Comparison of ENCODE assay signal across 22 cellular contexts in genomic region chr3:103459815-103460214, GRCh38.
DNase-seq lines count a peak whose midpoint lies in the region; ATAC-seq, FAIRE-seq and TF ChIP-seq lines count a peak whose summit lies in the region.
"Had no signal": no experiment of that assay in that cellular context is flagged by ENCODE, and none has a peak within 500 bp of the region (broad histone marks: within the 10 kb centered on the region; RNA-seq: fewer than 3 reads in every experiment).

No MANE protein-coding gene starts in this region.

- H3K4ac ChIP-seq in H9 (ENCODE audit: low read depth, low read length) (no peak overlapping the region), H1 (replicated peaks; ENCODE audit: insufficient read length, low read depth, low read length) (no peak overlapping the region)

- POLR2A ChIA-PET in H1 (lab: Charles Lee; ENCODE audit: partially characterized antibody), result no interaction called here

- no peaks in the 10 kb centered on the region for H3K79me2 ChIP-seq in H9 (ENCODE audit: insufficient read depth, low read length)
- no peaks in the 10 kb centered on the region for H3K79me2 ChIP-seq in H1 (ENCODE audit: control insufficient read depth in 1 of 2, insufficient read depth in 2 of 2, low read length in 2 of 2)

- H2AFZ ChIP-seq in H9 (ENCODE audit: low read length), result peak overlapping the region; percentile 69
- H2AFZ ChIP-seq in H1 (ENCODE audit: low read length), result peak overlapping the region; percentile 98

- H3K23ac ChIP-seq in H9 (ENCODE audit: insufficient read length, low read depth, low read length), result no peak overlapping the region
- no peak overlapping the region for H3K23ac ChIP-seq in H1 (ENCODE audit: insufficient read length)

- H3K79me1 ChIP-seq in H9 (ENCODE audit: insufficient read depth, low read depth, low read length, poor library complexity, severe bottlenecking) (no peaks in the 10 kb centered on the region), H1 (ENCODE audit: low read depth, low read length) (no peaks in the 10 kb centered on the region)

- no CpG with 5 or more reads among the region's 3 CpGs for WGBS in H9 (ENCODE audit: extremely low coverage, insufficient read length, low lambda C conversion rate)
- 85% methylated on average over 3 of the region's 3 CpGs; no CpG with 5 or more reads in 1 of the 2 experiments for WGBS in H1 (ENCODE audit: extremely low coverage in 1 of 2, insufficient coverage in 1 of 2, insufficient read length in 1 of 2, insufficient replicate concordance in 2 of 2, low coverage in 1 of 2, low lambda C conversion rate in 2 of 2, missing lambda C conversion rate in 1 of 2), 2 experiments

- H3K4me3 Mint-ChIP-seq in H9, result no peak overlapping the region
- H3K4me3 Mint-ChIP-seq: B cell; CD4-positive, CD25-positive, alpha-beta regulatory T cell; CD8-positive, alpha-beta T cell; HFFc6 had no signal

- no peak overlapping the region for H2AK5ac ChIP-seq in H9 (ENCODE audit: insufficient read length, low read length)
- no peak overlapping the region for H2AK5ac ChIP-seq in H1 (ENCODE audit: low read depth, low read length)

- no peak overlapping the region for H3K14ac ChIP-seq in H9 (ENCODE audit: insufficient read depth, low read length)
- H3K14ac ChIP-seq in H1 (ENCODE audit: insufficient read length), result no peak overlapping the region

- H3K9ac ChIP-seq in H9 (ENCODE audit: extremely low read depth, insufficient read length, low read length), result no peak overlapping the region
- H3K9ac ChIP-seq in H1 (replicated peaks in 1 of 4; ENCODE audit: extremely low read depth in 1 of 4, low read depth in 3 of 4, low read length in 3 of 4), result no peak overlapping the region
- H3K9ac ChIP-seq: BLaER1 had no signal

- TF ChIP-seq CTCF in H9 (conservative IDR thresholded peaks at IDR 0.05) (no peak), H1 (IDR thresholded peaks at IDR 0.05; ENCODE audit: control extremely low read depth in 1 of 3, insufficient read depth in 1 of 3, low read depth in 1 of 3, low read length in 3 of 3) (no peak)

- no peak for FAIRE-seq in H1 (lab: Jason Lieb, UNC)
- FAIRE-seq: D721Med, GM12878, GM19239 had no signal

- no peak overlapping the region for H3K27ac ChIP-seq in H9 (ENCODE audit: insufficient read length, low read depth, low read length)
- H3K27ac ChIP-seq in H1 (ENCODE audit: low read depth, low read length), result no peak overlapping the region
- H3K27ac ChIP-seq: BLaER1, C4-2B had no signal

- H3T11ph ChIP-seq in H9 (ENCODE audit: low read length), result no peak overlapping the region

- DNase-seq in H9, result no peak
- DNase-seq in H1 (ENCODE audit: low read depth in 1 of 2, low spot score in 2 of 2), result no peak
- DNase-seq in iPS-NIHi7 (ENCODE audit: extremely low spot score), result peak; percentile 17
- no peak for DNase-seq in NCI-H1436 treated with DMSO at 0.1 percent for 48 hours (lab: John Stamatoyannopoulos, UW)
- no peak for DNase-seq in SK-N-DZ (ENCODE audit: low spot score)
- no peak for DNase-seq in left colon
- DNase-seq: CD4-positive, CD25-positive, alpha-beta regulatory T cell; CD8-positive, alpha-beta T cell; DMS 273 treated with DMSO at 0.1 percent for 48 hours; DMS79; EL; GDM1; GOT3; HFFc6 had no signal

- ATAC-seq in left colon (no peak), GM21723 (IDR thresholded peaks at IDR 0.05; ENCODE audit: unreplicated experiment) (no peak)
- ATAC-seq: CD8-positive, alpha-beta T cell; GM12878 had no signal

- H3K4me3 ChIP-seq in H1 (ENCODE audit: extremely low read depth in 1 of 4, insufficient read depth in 2 of 4, low read depth in 3 of 4, low read length in 4 of 4), result no peak overlapping the region
- H3K4me3 ChIP-seq: BLaER1, GM12878, HAP-1 had no signal

- H3K27ac Mint-ChIP-seq in H9, result peak overlapping the region in 1 of 3 experiments; percentile 11; a peak in 1 of 7 replicates
- H3K27ac Mint-ChIP-seq: B cell; CD4-positive, CD25-positive, alpha-beta regulatory T cell; CD8-positive, alpha-beta T cell; HFFc6 had no signal

- H2BK120ac ChIP-seq in H9 (ENCODE audit: low read depth, low read length, poor library complexity, severe bottlenecking) (no peak overlapping the region), H1 (replicated peaks; ENCODE audit: low read depth, low read length) (no peak overlapping the region)

- H4K5ac ChIP-seq in H9 (ENCODE audit: insufficient read length, low read depth, low read length), result no peak overlapping the region
- no peak overlapping the region for H4K5ac ChIP-seq in H1 (ENCODE audit: insufficient read length, low read depth, low read length)

- H4K8ac ChIP-seq in H9 (replicated peaks; ENCODE audit: insufficient read length, low read depth, low read length) (no peak overlapping the region), H1 (ENCODE audit: extremely low read depth, insufficient read depth, low read length) (peak overlapping the region; percentile 86; the same call in 1 of the 2 replicates)

- no peak overlapping the region for H3K56ac ChIP-seq in H9 (ENCODE audit: insufficient read length, low read depth, low read length)
- H3K56ac ChIP-seq in H1 (replicated peaks; ENCODE audit: insufficient read length, low read depth, low read length), result no peak overlapping the region

- H4K20me1 ChIP-seq in H9 (ENCODE audit: control insufficient read depth, insufficient read depth, insufficient read length), result no peaks in the 10 kb centered on the region
- H4K20me1 ChIP-seq in H1 (replicated peaks in 1 of 2; ENCODE audit: control insufficient read depth in 1 of 2, insufficient read depth in 2 of 2, low read length in 2 of 2), result no peaks in the 10 kb centered on the region
- H4K20me1 ChIP-seq: BLaER1 had no signal

- no peaks in the 10 kb centered on the region for H3K27me3 Mint-ChIP-seq in H9 (ENCODE audit: low read depth)
- H3K27me3 Mint-ChIP-seq: B cell; CD4-positive, CD25-positive, alpha-beta regulatory T cell had no signal

- peaks cover 0 to 4% (median 0%) of the 10 kb centered on the region in 3 experiments; a peak in 2 of 7 replicates for H3K36me3 Mint-ChIP-seq in H9 (ENCODE audit: insufficient read depth in 1 of 3, low read depth in 3 of 3)
- H3K36me3 Mint-ChIP-seq: CD4-positive, CD25-positive, alpha-beta regulatory T cell; CD8-positive, alpha-beta T cell had no signal

- H3K4me1 Mint-ChIP-seq in H9, result peaks cover 4% of the 10 kb centered on the region in 2 experiments
- H3K4me1 Mint-ChIP-seq: B cell; CD4-positive, CD25-positive, alpha-beta regulatory T cell had no signal

- TF ChIP-seq POLR2A in H1 (IDR thresholded peaks at IDR 0.05; ENCODE audit: control extremely low read depth in 1 of 2, low read depth in 2 of 2, low read length in 2 of 2), result no peak

- CTCF ChIA-PET in H1 (lab: Charles Lee; ENCODE audit: partially characterized antibody), result no interaction called here

- H3K4me1 ChIP-seq in H9 (ENCODE audit: insufficient read depth, low read length) (no peaks in the 10 kb centered on the region), H1 (replicated peaks in 1 of 4; ENCODE audit: control insufficient read depth in 3 of 4, insufficient read depth in 4 of 4, low read length in 3 of 4) (no peaks in the 10 kb centered on the region)
- H3K4me1 ChIP-seq: BLaER1, HAP-1 had no signal

- H2BK5ac ChIP-seq in H9 (ENCODE audit: insufficient read length, low read length) (no peak overlapping the region), H1 (ENCODE audit: low read depth, low read length) (no peak overlapping the region)

- intact Hi-C loops in left colon (cut with DNase I, micrococcal nuclease), result no loop called here

- H4K91ac ChIP-seq in H9 (ENCODE audit: insufficient read length, low read depth, low read length) (no peak overlapping the region), H1 (replicated peaks; ENCODE audit: insufficient read length, low read length) (no peak overlapping the region)

- H3K9me3 ChIP-seq in H9 (ENCODE audit: control insufficient read depth, low read depth, low read length) (no peaks in the 10 kb centered on the region), H1 (ENCODE audit: insufficient read depth in 2 of 2, low read depth in 1 of 2, low read length in 1 of 2) (no peaks in the 10 kb centered on the region)
- H3K9me3 ChIP-seq: BLaER1, HAP-1 had no signal

- TF ChIP-seq EP300 in H1 (IDR thresholded peaks at IDR 0.05; ENCODE audit: borderline replicate concordance in 1 of 2, low read depth in 2 of 2, low read length in 2 of 2), result no peak

- no peak overlapping the region for H2BK15ac ChIP-seq in H9 (ENCODE audit: low read depth, low read length)
- H2BK15ac ChIP-seq in H1 (ENCODE audit: low read length), result no peak overlapping the region

- no peak for TF ChIP-seq RAD21 in H1 (IDR thresholded peaks at IDR 0.05 in 1 of 2, conservative IDR thresholded peaks at IDR 0.05 in 1 of 2; ENCODE audit: low read depth in 2 of 2, low read length in 2 of 2)

- peaks cover 2 to 6% of the 10 kb centered on the region in 2 experiments; a peak in 3 of 5 replicates for H3K9me3 Mint-ChIP-seq in H9

- H3K27me3 ChIP-seq in H9 (ENCODE audit: insufficient read depth, low read length) (no peaks in the 10 kb centered on the region), H1 (replicated peaks in 1 of 4; ENCODE audit: control insufficient read depth in 3 of 4, extremely low read depth in 1 of 4, insufficient read depth in 3 of 4, low read length in 3 of 4) (no peaks in the 10 kb centered on the region)
- H3K27me3 ChIP-seq: BLaER1 had no signal

- no peak overlapping the region for H2BK12ac ChIP-seq in H9 (ENCODE audit: insufficient read length, low read depth, low read length)
- no peak overlapping the region for H2BK12ac ChIP-seq in H1 (ENCODE audit: low read depth, low read length)

- H2BK20ac ChIP-seq in H9 (ENCODE audit: low read depth, low read length, poor library complexity, severe bottlenecking) (no peak overlapping the region), H1 (ENCODE audit: low read length) (no peak overlapping the region)

- no peak overlapping the region for H3K4me2 ChIP-seq in H9 (ENCODE audit: insufficient read depth, insufficient read length, low read length)
- no peak overlapping the region; a peak in 1 of 4 replicates for H3K4me2 ChIP-seq in H1 (ENCODE audit: insufficient read depth in 1 of 2, low read depth in 2 of 2, low read length in 2 of 2)
- H3K4me2 ChIP-seq: BLaER1 had no signal

- no peaks in the 10 kb centered on the region for H3K36me3 ChIP-seq in H1 (ENCODE audit: control insufficient read depth in 2 of 4, insufficient read depth in 4 of 4, low read length in 3 of 4)
- H3K36me3 ChIP-seq: BLaER1, HAP-1 had no signal

- no peaks in the 10 kb centered on the region for H3K23me2 ChIP-seq in H9 (ENCODE audit: insufficient read length, low read depth, low read length, poor library complexity, severe bottlenecking)
- no peaks in the 10 kb centered on the region for H3K23me2 ChIP-seq in H1 (ENCODE audit: low read depth, low read length)

- no peak overlapping the region for H3K18ac ChIP-seq in H9 (ENCODE audit: insufficient read length, low read depth, low read length)
- no peak overlapping the region; the same call in 1 of the 2 replicates for H3K18ac ChIP-seq in H1 (ENCODE audit: extremely low read depth, low read length)

TF ChIP-seq in H1, 55 proteins besides CTCF, POLR2A, EP300 and RAD21 (continues in another document):
- TF ChIP-seq HDAC6 (IDR thresholded peaks at IDR 0.05; ENCODE audit: low read depth, low read length) (no peak), TAF7 (optimal IDR thresholded peaks at IDR 0.05; ENCODE audit: borderline replicate concordance, low read depth, low read length) (no peak), SP4 (IDR thresholded peaks at IDR 0.05; ENCODE audit: low read length) (no peak), TBP (IDR thresholded peaks at IDR 0.05; ENCODE audit: low read depth, low read length) (no peak), MAFK (IDR thresholded peaks at IDR 0.05; ENCODE audit: low read depth, low read length) (no peak)
